24 cellular contexts compared by ENCODE assay signal in genomic region chr3:105406268-105406667, GRCh38. TPM values are rescaled to one million over a fixed set of nuclear protein-coding genes. Genes with fewer than 3 reads are reported as not detected.
DNase-seq lines count a peak whose midpoint lies in the region; ATAC-seq, FAIRE-seq and TF ChIP-seq lines count a peak whose summit lies in the region.
"Had no signal": no experiment of that assay in that cellular context is flagged by ENCODE, and none has a peak within 500 bp of the region (broad histone marks: within the 10 kb centered on the region; RNA-seq: fewer than 3 reads in every experiment).

No MANE protein-coding gene starts in this region.

- H3K27me3 ChIP-seq in HepG2 (ENCODE audit: control insufficient read depth in 1 of 2, insufficient read depth in 2 of 2, low read length in 2 of 2) = no peaks in the 10 kb centered on the region
- H3K27me3 ChIP-seq in right lobe of liver = no peaks in the 10 kb centered on the region
- H3K27me3 ChIP-seq in mesendoderm (ENCODE audit: insufficient read depth, low read length, poor library complexity) = no peaks in the 10 kb centered on the region
- H3K27me3 ChIP-seq in left ventricle myocardium inferior (ENCODE audit: low read depth) = no peaks in the 10 kb centered on the region
- H3K27me3 ChIP-seq: BE2C; BLaER1 treated with 17β-estradiol and CSF1 and Interleukin-3, amounts not matched to agents 10 nM and 100 nM had no signal

- H2BK5ac ChIP-seq in mesendoderm (ENCODE audit: low read length) = no peak overlapping the region

- H3K79me1 ChIP-seq in mesendoderm (ENCODE audit: low read length) = no peaks in the 10 kb centered on the region

- H3K4me3 ChIP-seq in HepG2 (replicated peaks in 1 of 3; ENCODE audit: insufficient read depth in 1 of 3, low read depth in 2 of 3, low read length in 3 of 3) = no peak overlapping the region
- H3K4me3 ChIP-seq in right lobe of liver = no peak overlapping the region
- no peak overlapping the region for H3K4me3 ChIP-seq in mesendoderm (ENCODE audit: low read length)
- H3K4me3 ChIP-seq in left ventricle myocardium inferior = no peak overlapping the region
- H3K4me3 ChIP-seq: A549; BLaER1 treated with 17β-estradiol and CSF1 and Interleukin-3, amounts not matched to agents 10 nM and 100 nM; HAP-1 had no signal

- H2AK5ac ChIP-seq in mesendoderm (ENCODE audit: low read length) = no peak overlapping the region

- TF ChIP-seq RAD21 in HepG2 (CRISPR knock-in tag; IDR thresholded peaks at IDR 0.05) = no peak

- no peak for TF ChIP-seq POLR2A in HepG2 (IDR thresholded peaks at IDR 0.05; ENCODE audit: insufficient read depth in 1 of 2, low read depth in 2 of 2, low read length in 2 of 2)
- no peak for TF ChIP-seq POLR2A in right lobe of liver (IDR thresholded peaks at IDR 0.05)

- peaks cover 1 to 5% of the 10 kb centered on the region in 2 experiments; a peak in 1 of 5 replicates for H3K36me3 ChIP-seq in HepG2 (replicated peaks in 1 of 2; ENCODE audit: control insufficient read depth in 1 of 2, insufficient read depth in 2 of 2, low read length in 2 of 2)
- peaks cover 0 to 2% (median 0%) of the 10 kb centered on the region in 4 donors for H3K36me3 ChIP-seq in right lobe of liver
- no peaks in the 10 kb centered on the region for H3K36me3 ChIP-seq in mesendoderm (ENCODE audit: control insufficient read depth, insufficient read depth, low read length)
- H3K36me3 ChIP-seq in left ventricle myocardium inferior = no peaks in the 10 kb centered on the region
- H3K36me3 ChIP-seq: HAP-1 had no signal

- no peak overlapping the region for H4K8ac ChIP-seq in mesendoderm (ENCODE audit: low read depth, low read length)

- no peak overlapping the region for H3K4me2 ChIP-seq in HepG2 (ENCODE audit: low read depth, low read length)
- no peak overlapping the region for H3K4me2 ChIP-seq in mesendoderm (ENCODE audit: low read length)
- H3K4me2 ChIP-seq: A549; BLaER1 treated with 17β-estradiol and CSF1 and Interleukin-3, amounts not matched to agents 10 nM and 100 nM had no signal

- H3K23ac ChIP-seq in mesendoderm (ENCODE audit: low read length) = no peak overlapping the region

- in situ Hi-C loops in HepG2 (cut with HindIII; ENCODE audit: extremely low pct_ligation_motif_present, low pct_unique_long_range_greater_than_20kb) = no loop called here

- CTCF ChIA-PET in HepG2 (lab: Yijun Ruan, JAX; ENCODE audit: low intra/inter-chr PET ratio, low total read pairs) = no interaction called here
- CTCF ChIA-PET in GM10248 (lab: Yijun Ruan, JAX) = no interaction called here

- no peak overlapping the region for H4K5ac ChIP-seq in mesendoderm (ENCODE audit: low read length)

- DNase-seq in HepG2 (ENCODE audit: low spot score) = no peak
- no peak for DNase-seq in right lobe of liver
- DNase-seq in glomerular visceral epithelial cell (ENCODE audit: extremely low spot score) = peak; percentile 31
- no peak for DNase-seq in mesendoderm
- no peak for DNase-seq in NCI-H1048 (lab: John Stamatoyannopoulos, UW)
- no peak for DNase-seq in GM10248 (ENCODE audit: extremely low spot score)
- DNase-seq in left ventricle myocardium inferior = no peak
- DNase-seq: 8988T; ACHN; AML-193; BE2C; CD4-positive, alpha-beta T cell; CD8-positive, alpha-beta memory T cell; DMS 273 treated with DMSO at 0.1 percent for 48 hours; DND-41; GDM1; GOT3; HFFc6 had no signal

- no peak for TF ChIP-seq CTCF in HepG2 (CRISPR knock-in tag; IDR thresholded peaks at IDR 0.05)
- no peak for TF ChIP-seq CTCF in right lobe of liver (IDR thresholded peaks at IDR 0.05)
- no peak for TF ChIP-seq CTCF in GM10248 (IDR thresholded peaks at IDR 0.05; ENCODE audit: control extremely low read depth, extremely low read depth, low read depth, missing control alignments)
- TF ChIP-seq CTCF in left ventricle myocardium inferior (IDR thresholded peaks at IDR 0.05; ENCODE audit: borderline replicate concordance) = no peak

- no peak for FAIRE-seq in HepG2 (lab: Jason Lieb, UNC)
- FAIRE-seq: A549, D721Med, GM12892, H54 had no signal

- 86% methylated on average over 2 of the region's 2 CpGs for WGBS in HepG2 (ENCODE audit: low lambda C conversion rate)
- 52% methylated on average over 2 of the region's 2 CpGs for WGBS in right lobe of liver (ENCODE audit: insufficient coverage, low coverage, low lambda C conversion rate, missing lambda C conversion rate)
- no CpG with 5 or more reads among the region's 2 CpGs for WGBS in mesendoderm (ENCODE audit: extremely low coverage, insufficient coverage, low lambda C conversion rate)

- intact Hi-C loops in HepG2 (cut with micrococcal nuclease; ENCODE audit: unreplicated experiment) (no loop called here), right lobe of liver (cut with DNase I) (no loop called here), left ventricle myocardium inferior (cut with micrococcal nuclease) (no loop called here)

- no peaks in the 10 kb centered on the region for H4K20me1 ChIP-seq in HepG2 (ENCODE audit: insufficient read depth, low read length)

- POLR2A ChIA-PET in HepG2 (lab: Yijun Ruan, JAX) (no interaction called here), GM10248 (lab: Yijun Ruan, JAX) (no interaction called here)

- no peak overlapping the region for H2BK15ac ChIP-seq in mesendoderm (replicated peaks; ENCODE audit: low read depth)

- H3K56ac ChIP-seq in mesendoderm (ENCODE audit: low read length) = no peak overlapping the region

- H3K9ac ChIP-seq in HepG2 (ENCODE audit: insufficient read depth, low read depth, low read length) = no peak overlapping the region
- no peak overlapping the region for H3K9ac ChIP-seq in mesendoderm (ENCODE audit: low read length)
- H3K9ac ChIP-seq: BLaER1 treated with 17β-estradiol and CSF1 and Interleukin-3, amounts not matched to agents 10 nM and 100 nM had no signal

- no peak overlapping the region for H2BK120ac ChIP-seq in mesendoderm (ENCODE audit: low read depth, low read length)

- no peak overlapping the region for H3K27ac ChIP-seq in HepG2 (ENCODE audit: extremely low read length, insufficient read depth, low read length)
- H3K27ac ChIP-seq in right lobe of liver = no peak overlapping the region
- H3K27ac ChIP-seq in mesendoderm (ENCODE audit: low read depth, low read length) = no peak overlapping the region
- no peak overlapping the region for H3K27ac ChIP-seq in left ventricle myocardium inferior (replicated peaks)
- H3K27ac ChIP-seq: A549; BLaER1 treated with 17β-estradiol and CSF1 and Interleukin-3, amounts not matched to agents 10 nM and 100 nM had no signal

- H3K79me2 ChIP-seq in HepG2 (ENCODE audit: insufficient read depth, low read length) = no peaks in the 10 kb centered on the region
- H3K79me2 ChIP-seq in mesendoderm (ENCODE audit: control insufficient read depth, insufficient read depth, low read length) = no peaks in the 10 kb centered on the region

- H3K18ac ChIP-seq in mesendoderm (ENCODE audit: low read length) = peak overlapping the region; percentile 28

- H3K4me1 ChIP-seq in HepG2 (ENCODE audit: insufficient read depth, low read length) (peaks cover 11% of the 10 kb centered on the region; the same call in 1 of the 2 replicates), right lobe of liver (no peaks in the 10 kb centered on the region), mesendoderm (ENCODE audit: control insufficient read depth, low read depth, low read length) (no peaks in the 10 kb centered on the region), left ventricle myocardium inferior (no peaks in the 10 kb centered on the region)
- H3K4me1 ChIP-seq: BLaER1 treated with 17β-estradiol and CSF1 and Interleukin-3, amounts not matched to agents 10 nM and 100 nM; HAP-1 had no signal

- no peak for TF ChIP-seq EP300 in HepG2 (IDR thresholded peaks at IDR 0.05; ENCODE audit: low read depth in 2 of 2, low read length in 2 of 2)
- no peak for TF ChIP-seq EP300 in HepG2 (CRISPR knock-in tag; IDR thresholded peaks at IDR 0.05; ENCODE audit: borderline replicate concordance)

- BruUV-seq in HepG2 (replicated peaks; lab: Mats Ljungman, UMichigan) = no TSS peak

- no peak overlapping the region for H2AFZ ChIP-seq in HepG2 (ENCODE audit: low read length)

- H3K4ac ChIP-seq in mesendoderm (ENCODE audit: low read depth, low read length) = no peak overlapping the region

- H3K9me3 ChIP-seq in HepG2 (ENCODE audit: low read length) (no peaks in the 10 kb centered on the region), right lobe of liver (no peaks in the 10 kb centered on the region), left ventricle myocardium inferior (replicated peaks) (peaks cover 33% of the 10 kb centered on the region)
- H3K9me3 ChIP-seq: HAP-1 had no signal

- ATAC-seq in HepG2 (no peak), right lobe of liver (no peak)
- ATAC-seq: A549 had no signal

RNA-seq across cellular contexts. Expression of gene ALCAM, which starts 39.6 kb away (rescaled TPM):
- 17.7 and 33.1 TPM in 2 replicates for total RNA-seq in HepG2 (2016; rRNA removed; fragmentation: Illumina TruSeq; extraction: Trizol)
- 1.7 and 1.8 TPM in 2 replicates for total RNA-seq in HepG2 (2016; cell fraction: cytosol; rRNA removed; fragmentation: Illumina TruSeq; extraction: Trizol; ENCODE audit: low read depth)
- 16.4 and 31.6 TPM in 2 replicates for total RNA-seq in HepG2 (2016; cell fraction: insoluble cytoplasmic fraction; rRNA removed; fragmentation: Illumina TruSeq; extraction: Trizol)
- total RNA-seq in HepG2 (2016; cell fraction: membrane; rRNA removed; fragmentation: Illumina TruSeq; extraction: Trizol) = 6.7 and 7.8 TPM in 2 replicates
- 47.1 and 48.3 TPM in 2 replicates for total RNA-seq in HepG2 (2016; cell fraction: nucleus; rRNA removed; fragmentation: Illumina TruSeq; extraction: Trizol)
- polyA plus RNA-seq in HepG2 (2011; rRNA removed) = 22.3 and 26.0 TPM in 2 replicates
- 9.5 and 15.0 TPM in 2 replicates for polyA plus RNA-seq in HepG2 (2011; cell fraction: cytosol; rRNA removed)
- polyA plus RNA-seq in HepG2 (2011; cell fraction: nucleus; rRNA removed) = 13.1 and 13.6 TPM in 2 replicates
- polyA plus RNA-seq in HepG2 (2012) = 48.2 and 66.0 TPM in 2 replicates
- 1.1 TPM in 2 replicates for polyA plus RNA-seq in HepG2 (2016; cell fraction: cytosol; fragmentation: Illumina TruSeq; extraction: Trizol; ENCODE audit: low read depth)
- polyA plus RNA-seq in HepG2 (2016; cell fraction: insoluble cytoplasmic fraction; fragmentation: Illumina TruSeq; extraction: Trizol; ENCODE audit: low read depth) = 13.5 and 13.7 TPM in 2 replicates
- 2.9 and 3.2 TPM in 2 replicates for polyA plus RNA-seq in HepG2 (2016; cell fraction: membrane; fragmentation: Illumina TruSeq; extraction: Trizol; ENCODE audit: low read depth)
- polyA plus RNA-seq in HepG2 (2016; cell fraction: nucleus; fragmentation: Illumina TruSeq; extraction: Trizol; ENCODE audit: insufficient read depth, low read depth) = 40.6 and 40.7 TPM in 2 replicates
- polyA minus RNA-seq in HepG2 (2011; rRNA and poly(A)+ RNA removed; ENCODE audit: low replicate concordance) = 12.6 and 18.4 TPM in 2 replicates
- polyA minus RNA-seq in HepG2 (2011; cell fraction: cytosol; rRNA and poly(A)+ RNA removed) = 27.3 and 35.7 TPM in 2 replicates
- polyA minus RNA-seq in HepG2 (2011; cell fraction: nucleus; rRNA and poly(A)+ RNA removed) = 78.7 and 87.5 TPM in 2 replicates
- 10 to 100 TPM; 21.9 to 43.4 (median 34.5) TPM for total RNA-seq in right lobe of liver
- polyA plus RNA-seq in mesendoderm (2013, experiment 1 of 2) = 9.0 TPM
- polyA plus RNA-seq in mesendoderm (2013, experiment 2 of 2) = 9.3 TPM
- 3.7 TPM for total RNA-seq in left ventricle myocardium inferior
